ENCODE assay signal across 10 cellular contexts in genomic region chr2:48227617-48228344, GRCh38.
A peak's percentile ranks its signal among the peaks of the same experiment; 100 is the strongest.
DNase-seq lines count a peak whose midpoint lies in the region; ATAC-seq and TF ChIP-seq lines count a peak whose summit lies in the region.
"Had no signal": no experiment of that assay in that cellular context is flagged by ENCODE, and none has a peak within 500 bp of the region (broad histone marks: within the 10 kb centered on the region; RNA-seq: fewer than 3 reads in every experiment).

No MANE protein-coding gene starts in this region.

- intact Hi-C loops in activated B cell treated with CpG ODN at 0.5 μM for 24 hours (cut with micrococcal nuclease) (no loop called here), breast epithelium (cut with DNase I; ENCODE audit: low total_unique reads) (no loop called here), PC-3 (cut with micrococcal nuclease) (no loop called here), gastrocnemius medialis (cut with DNase I; ENCODE audit: low total_unique reads) (no loop called here)

- no peaks in the 10 kb centered on the region for H3K9me3 Mint-ChIP-seq in activated B cell treated with CpG ODN at 0.5 μM for 24 hours

- H3K27me3 Mint-ChIP-seq in activated B cell treated with CpG ODN at 0.5 μM for 24 hours, result no peaks in the 10 kb centered on the region

- TF ChIP-seq CTCF in activated B cell treated with CpG ODN at 0.5 μM for 24 hours (IDR thresholded peaks at IDR 0.05) (no peak), breast epithelium (IDR thresholded peaks at IDR 0.05) (no peak), PC-3 (conservative IDR thresholded peaks at IDR 0.05; ENCODE audit: low read depth, low read length) (no peak), gastrocnemius medialis (IDR thresholded peaks at IDR 0.05 in 4 of 5, conservative IDR thresholded peaks at IDR 0.05 in 1 of 5) (no peak)

- H3K36me3 ChIP-seq in BLaER1 treated with 17β-estradiol and CSF1 and Interleukin-3, amounts not matched to agents 10 nM and 100 nM, result no peaks in the 10 kb centered on the region
- no peaks in the 10 kb centered on the region for H3K36me3 ChIP-seq in breast epithelium
- no peaks in the 10 kb centered on the region for H3K36me3 ChIP-seq in PC-3 (ENCODE audit: low read depth, low read length)
- H3K36me3 ChIP-seq in gastrocnemius medialis, result no peaks in the 10 kb centered on the region
- H3K36me3 ChIP-seq: Peyer's patch had no signal

- no peaks in the 10 kb centered on the region for H4K20me1 ChIP-seq in BLaER1 treated with 17β-estradiol and CSF1 and Interleukin-3, amounts not matched to agents 10 nM and 100 nM
- no peaks in the 10 kb centered on the region for H4K20me1 ChIP-seq in PC-3 (ENCODE audit: low read length)

- H3K27me3 ChIP-seq in BLaER1 treated with 17β-estradiol and CSF1 and Interleukin-3, amounts not matched to agents 10 nM and 100 nM, result no peaks in the 10 kb centered on the region
- H3K27me3 ChIP-seq in breast epithelium, result no peaks in the 10 kb centered on the region
- H3K27me3 ChIP-seq in PC-3 (ENCODE audit: low read length), result no peaks in the 10 kb centered on the region
- H3K27me3 ChIP-seq in gastrocnemius medialis, result no peaks in the 10 kb centered on the region
- H3K27me3 ChIP-seq: Peyer's patch had no signal

- peaks cover 19 to 36% (median 26%) of the 10 kb centered on the region in 10 experiments for H3K4me1 ChIP-seq in BLaER1 treated with 17β-estradiol and CSF1 and Interleukin-3, amounts not matched to agents 10 nM and 100 nM
- H3K4me1 ChIP-seq in breast epithelium, result no peaks in the 10 kb centered on the region
- no peaks in the 10 kb centered on the region for H3K4me1 ChIP-seq in PC-3 (ENCODE audit: insufficient read depth, low read length)
- H3K4me1 ChIP-seq in gastrocnemius medialis, result no peaks in the 10 kb centered on the region
- H3K4me1 ChIP-seq: Peyer's patch had no signal

- H3K4me3 Mint-ChIP-seq in activated B cell treated with CpG ODN at 0.5 μM for 24 hours, result peak overlapping the region; percentile 48

- H3K27ac Mint-ChIP-seq in activated B cell treated with CpG ODN at 0.5 μM for 24 hours, result peak overlapping the region; percentile 71

- no peaks in the 10 kb centered on the region for H3K79me2 ChIP-seq in PC-3 (ENCODE audit: low read length)

- peak overlapping the region in 1 of 10 experiments; percentile 10; a peak in 2 of 20 replicates for H3K4me3 ChIP-seq in BLaER1 treated with 17β-estradiol and CSF1 and Interleukin-3, amounts not matched to agents 10 nM and 100 nM
- H3K4me3 ChIP-seq in breast epithelium (no peak overlapping the region), PC-3 (ENCODE audit: low read length) (no peak overlapping the region), gastrocnemius medialis (no peak overlapping the region)
- H3K4me3 ChIP-seq: Peyer's patch had no signal

- peak overlapping the region; percentile 44 to 85 (median 66) for H3K4me2 ChIP-seq in BLaER1 treated with 17β-estradiol and CSF1 and Interleukin-3, amounts not matched to agents 10 nM and 100 nM
- no peak overlapping the region for H3K4me2 ChIP-seq in PC-3 (ENCODE audit: low read length)

- no peak overlapping the region for H2AFZ ChIP-seq in PC-3 (ENCODE audit: low read length)

- POLR2A ChIA-PET in activated B cell treated with CpG ODN at 0.5 μM for 24 hours (lab: Charles Lee), result interaction anchor here (0.7 kb wide), 1 partner anchor 113 kb away, joined by 3 read pairs; no protein-coding TSS in a partner anchor
- POLR2A ChIA-PET in PC-3 (lab: Charles Lee; ENCODE audit: unreplicated experiment), result interaction anchor here (0.6 kb wide), 1 partner anchor 36 kb away, joined by 3 read pairs; no protein-coding TSS in a partner anchor

- no peaks in the 10 kb centered on the region for H3F3A ChIP-seq in PC-3 (ENCODE audit: low read length, unreplicated experiment)

- ATAC-seq in GM19463 (IDR thresholded peaks at IDR 0.05; ENCODE audit: unreplicated experiment), result peak; percentile 74
- peak; percentile 77 for ATAC-seq in HG03108 (IDR thresholded peaks at IDR 0.05; ENCODE audit: unreplicated experiment)
- ATAC-seq in activated B cell treated with CpG ODN at 0.5 μM for 24 hours (ENCODE audit: low read depth), result peak; percentile 73
- ATAC-seq in PC-3, result no peak
- no peak for ATAC-seq in gastrocnemius medialis

- TF ChIP-seq POLR2A in breast epithelium (IDR thresholded peaks at IDR 0.05), result no peak
- no peak for TF ChIP-seq POLR2A in gastrocnemius medialis (IDR thresholded peaks at IDR 0.05)

- H3K9me3 ChIP-seq in BLaER1 treated with 17β-estradiol and CSF1 and Interleukin-3, amounts not matched to agents 10 nM and 100 nM (replicated peaks in 1 of 11), result peaks cover 0 to 5% (median 0%) of the 10 kb centered on the region in 11 experiments; a peak in 2 of 22 replicates
- H3K9me3 ChIP-seq in breast epithelium (no peaks in the 10 kb centered on the region), PC-3 (ENCODE audit: low read length) (no peaks in the 10 kb centered on the region), gastrocnemius medialis (no peaks in the 10 kb centered on the region)
- H3K9me3 ChIP-seq: Peyer's patch had no signal

- in situ Hi-C loops in gastrocnemius medialis (cut with MboI; ENCODE audit: low sequenced_read_pairs in 4 of 4), result no loop called here

- peak overlapping the region; percentile 61 to 89 (median 84); a peak in 21 of 22 replicates for H3K27ac ChIP-seq in BLaER1 treated with 17β-estradiol and CSF1 and Interleukin-3, amounts not matched to agents 10 nM and 100 nM
- H3K27ac ChIP-seq in breast epithelium (no peak overlapping the region), PC-3 (ENCODE audit: low read length) (no peak overlapping the region), gastrocnemius medialis (no peak overlapping the region)

- H3K36me3 Mint-ChIP-seq in activated B cell treated with CpG ODN at 0.5 μM for 24 hours (ENCODE audit: low read depth), result no peaks in the 10 kb centered on the region

- CTCF ChIA-PET in activated B cell treated with CpG ODN at 0.5 μM for 24 hours (lab: Charles Lee), result no interaction called here
- CTCF ChIA-PET in PC-3 (lab: Charles Lee), result no interaction called here

- no peaks in the 10 kb centered on the region for H3K9me2 ChIP-seq in PC-3 (replicated peaks; ENCODE audit: low read length)

- H3K4me1 Mint-ChIP-seq in activated B cell treated with CpG ODN at 0.5 μM for 24 hours, result peaks cover 29% of the 10 kb centered on the region

- no peak for DNase-seq in activated B cell treated with CpG ODN at 0.5 μM for 24 hours
- no peak for DNase-seq in breast epithelium (ENCODE audit: low spot score in 2 of 2)
- DNase-seq in activated CD4-positive, alpha-beta T cell treated with anti-CD3 and anti-CD28 coated beads, Interleukin-2, amount 50 U/mL, for 48 hours, result no peak
- DNase-seq in PC-3, result no peak
- DNase-seq in gastrocnemius medialis, result no peak
- DNase-seq: midbrain had no signal

- H3K9ac ChIP-seq in BLaER1 treated with 17β-estradiol and CSF1 and Interleukin-3, amounts not matched to agents 10 nM and 100 nM, result peak overlapping the region; percentile 58 to 73 (median 69); a peak in 20 of 22 replicates
- H3K9ac ChIP-seq in PC-3 (ENCODE audit: low read length), result no peak overlapping the region

- BruUV-seq in PC-3 (replicated peaks; lab: Mats Ljungman, UMichigan), result no TSS peak

Comparison
In these comparisons a context has a peak if more than half of its experiments do, and no peak if none do; other contexts are left out.
1. H3K27ac ChIP-seq: peak in BLaER1 treated with 17β-estradiol and CSF1 and Interleukin-3, amounts not matched to agents 10 nM and 100 nM (11 of 11); none in breast epithelium (0 of 2), PC-3 (single experiment) and gastrocnemius medialis (0 of 4).
2. ATAC-seq: peak in GM19463 (single experiment), HG03108 (single experiment) and activated B cell treated with CpG ODN at 0.5 μM for 24 hours (single experiment); none in PC-3 (single experiment) and gastrocnemius medialis (0 of 2).